Comparison of ENCODE assay signal across 8 cellular contexts in genomic region chr3:5188419-5189405, GRCh38. TPM values are rescaled to one million over a fixed set of nuclear protein-coding genes. Genes with fewer than 3 reads are reported as not detected.
A peak's percentile ranks its signal among the peaks of the same experiment; 100 is the strongest.
DNase-seq lines count a peak whose midpoint lies in the region; ATAC-seq and TF ChIP-seq lines count a peak whose summit lies in the region.

No MANE protein-coding gene starts in this region.

- TF ChIP-seq POLR2A in breast epithelium (IDR thresholded peaks at IDR 0.05) (no peak), right lobe of liver (IDR thresholded peaks at IDR 0.05) (peak; percentile 82)

- TF ChIP-seq CTCF in breast epithelium (IDR thresholded peaks at IDR 0.05): no peak
- TF ChIP-seq CTCF in right lobe of liver (IDR thresholded peaks at IDR 0.05): peak in 1 of 4 donors; percentile 5

- H3K4me3 ChIP-seq in HUES64 (ENCODE audit: low read length): peak overlapping the region; percentile 94
- H3K4me3 ChIP-seq in breast epithelium: peak overlapping the region; percentile 93 to 99 (median 96)
- peak overlapping the region; percentile 82 to 94 (median 84) for H3K4me3 ChIP-seq in right lobe of liver

- H3K9me3 ChIP-seq in HUES64 (ENCODE audit: insufficient read depth, low read depth, low read length): no peaks in the 10 kb centered on the region
- no peaks in the 10 kb centered on the region for H3K9me3 ChIP-seq in breast epithelium
- H3K9me3 ChIP-seq in right lobe of liver: no peaks in the 10 kb centered on the region

- H3K4me1 ChIP-seq in HUES64 (ENCODE audit: insufficient read depth, low read length): peaks cover 8% of the 10 kb centered on the region
- peaks cover 0 to 4% of the 10 kb centered on the region in 2 donors for H3K4me1 ChIP-seq in breast epithelium
- H3K4me1 ChIP-seq in right lobe of liver: peaks cover 0 to 54% (median 8%) of the 10 kb centered on the region in 4 donors

- H3K36me3 Mint-ChIP-seq in T-helper 2 cell treated with Interferon-gamma antibody and Interleukin-4, amounts not matched to agents 5 μg/mL and 100 μg/mL, for 36 hours (ENCODE audit: low read depth): peaks cover 33% of the 10 kb centered on the region
- peaks cover 44 to 62% of the 10 kb centered on the region in 2 donors for H3K36me3 Mint-ChIP-seq in stimulated activated naive B cell treated with anti-CD40 and anti-IgM and Interleukin-4, amounts not matched to agents 10 μg/mL and 1 μg/mL and 100 μg/mL, for 72 hours

- H3K4me3 Mint-ChIP-seq in T-helper 2 cell treated with Interferon-gamma antibody and Interleukin-4, amounts not matched to agents 5 μg/mL and 100 μg/mL, for 36 hours: peak overlapping the region; percentile 96
- H3K4me3 Mint-ChIP-seq in stimulated activated naive B cell treated with anti-CD40 and anti-IgM and Interleukin-4, amounts not matched to agents 10 μg/mL and 1 μg/mL and 100 μg/mL, for 72 hours: peak overlapping the region; percentile 92 to 98

- DNase-seq in DMS114 treated with DMSO at 0.1 percent for 48 hours (lab: John Stamatoyannopoulos, UW; ENCODE audit: unreplicated experiment) (peak; percentile 20), breast epithelium (ENCODE audit: low spot score in 2 of 2) (no peak), right lobe of liver (peak; percentile 87 to 94 (median 91))
- peak; percentile 55 for DNase-seq in T-helper 2 cell treated with Interferon-gamma antibody and Interleukin-4, amounts not matched to agents 5 μg/mL and 100 μg/mL, for 36 hours (ENCODE audit: low spot score)
- peak; percentile 42 for DNase-seq in stimulated activated naive B cell treated with anti-CD40 and anti-IgM and Interleukin-4, amounts not matched to agents 10 μg/mL and 1 μg/mL and 100 μg/mL, for 72 hours

- 14% methylated on average over 28 of the region's 28 CpGs for WGBS in HUES64
- WGBS in right lobe of liver (ENCODE audit: insufficient coverage, low coverage, low lambda C conversion rate, missing lambda C conversion rate): 1% methylated on average over 16 of the region's 28 CpGs

- no peak overlapping the region for H3K27ac ChIP-seq in HUES64 (ENCODE audit: low read depth, low read length)
- peak overlapping the region; percentile 97 for H3K27ac ChIP-seq in breast epithelium
- peak overlapping the region; percentile 96 to 98 (median 97) for H3K27ac ChIP-seq in right lobe of liver

- no peaks in the 10 kb centered on the region for H3K27me3 Mint-ChIP-seq in T-helper 2 cell treated with Interferon-gamma antibody and Interleukin-4, amounts not matched to agents 5 μg/mL and 100 μg/mL, for 36 hours (ENCODE audit: low read depth)
- H3K27me3 Mint-ChIP-seq in stimulated activated naive B cell treated with anti-CD40 and anti-IgM and Interleukin-4, amounts not matched to agents 10 μg/mL and 1 μg/mL and 100 μg/mL, for 72 hours: no peaks in the 10 kb centered on the region

- peak overlapping the region; percentile 97 for H3K27ac Mint-ChIP-seq in T-helper 2 cell treated with Interferon-gamma antibody and Interleukin-4, amounts not matched to agents 5 μg/mL and 100 μg/mL, for 36 hours
- H3K27ac Mint-ChIP-seq in stimulated activated naive B cell treated with anti-CD40 and anti-IgM and Interleukin-4, amounts not matched to agents 10 μg/mL and 1 μg/mL and 100 μg/mL, for 72 hours: peak overlapping the region; percentile 100

- no peaks in the 10 kb centered on the region for H3K36me3 ChIP-seq in HUES64 (ENCODE audit: insufficient read depth, low read length)
- no peaks in the 10 kb centered on the region for H3K36me3 ChIP-seq in breast epithelium
- H3K36me3 ChIP-seq in right lobe of liver: peaks cover 0 to 3% (median under 1%) of the 10 kb centered on the region in 4 donors

- peak overlapping the region; percentile 93 for H3K9ac ChIP-seq in HUES64 (ENCODE audit: low read depth, low read length)

- H3K27me3 ChIP-seq in HUES64 (ENCODE audit: insufficient read depth, low read length) (peaks cover 7% of the 10 kb centered on the region; the same call in 1 of the 2 replicates), breast epithelium (no peaks in the 10 kb centered on the region), right lobe of liver (no peaks in the 10 kb centered on the region)

- no peaks in the 10 kb centered on the region for H3K9me3 Mint-ChIP-seq in T-helper 2 cell treated with Interferon-gamma antibody and Interleukin-4, amounts not matched to agents 5 μg/mL and 100 μg/mL, for 36 hours
- H3K9me3 Mint-ChIP-seq in stimulated activated naive B cell treated with anti-CD40 and anti-IgM and Interleukin-4, amounts not matched to agents 10 μg/mL and 1 μg/mL and 100 μg/mL, for 72 hours: no peaks in the 10 kb centered on the region

- intact Hi-C loops in breast epithelium (cut with DNase I; ENCODE audit: low total_unique reads) (loop anchor here (5.0 kb wide), 1 partner anchor 686 kb away; no protein-coding TSS in a partner anchor), right lobe of liver (cut with DNase I) (no loop called here)

- peak; percentile 52 to 72 (median 65) for ATAC-seq in right lobe of liver
- ATAC-seq in stimulated activated naive B cell treated with anti-CD40 and anti-IgM and Interleukin-4, amounts not matched to agents 10 μg/mL and 1 μg/mL and 100 μg/mL, for 72 hours (replicated peaks): peak; percentile 13 to 17
- no peak for ATAC-seq in HG03280 (IDR thresholded peaks at IDR 0.05; ENCODE audit: unreplicated experiment)
- no peak for ATAC-seq in HG02763 (IDR thresholded peaks at IDR 0.05; ENCODE audit: unreplicated experiment)

- peaks cover 46% of the 10 kb centered on the region for H3K4me1 Mint-ChIP-seq in T-helper 2 cell treated with Interferon-gamma antibody and Interleukin-4, amounts not matched to agents 5 μg/mL and 100 μg/mL, for 36 hours (ENCODE audit: low read depth)
- peaks cover 34 to 66% of the 10 kb centered on the region in 2 donors for H3K4me1 Mint-ChIP-seq in stimulated activated naive B cell treated with anti-CD40 and anti-IgM and Interleukin-4, amounts not matched to agents 10 μg/mL and 1 μg/mL and 100 μg/mL, for 72 hours

RNA-seq across cellular contexts. Expression of gene EDEM1, which starts 1.2 kb away (rescaled TPM):
- polyA plus RNA-seq in HUES64 (2013, experiment 1 of 2): 4.7 TPM
- 6.1 TPM for polyA plus RNA-seq in HUES64 (2013, experiment 2 of 2)
- total RNA-seq in breast epithelium (10 to 100 TPM; 34.9 to 45.8 (median 42.6) TPM), right lobe of liver (10 to 100 TPM; 40.6 to 92.7 (median 83.2) TPM)

Comparison
In these comparisons a context has a peak if more than half of its experiments do, and no peak if none do; other contexts are left out.
1. DNase-seq: peak in DMS114 treated with DMSO at 0.1 percent for 48 hours (single experiment), T-helper 2 cell treated with Interferon-gamma antibody and Interleukin-4, amounts not matched to agents 5 μg/mL and 100 μg/mL, for 36 hours (single experiment), right lobe of liver (3 of 3) and stimulated activated naive B cell treated with anti-CD40 and anti-IgM and Interleukin-4, amounts not matched to agents 10 μg/mL and 1 μg/mL and 100 μg/mL, for 72 hours (single experiment); none in breast epithelium (0 of 2).
2. ATAC-seq: peak in right lobe of liver (4 of 4) and stimulated activated naive B cell treated with anti-CD40 and anti-IgM and Interleukin-4, amounts not matched to agents 10 μg/mL and 1 μg/mL and 100 μg/mL, for 72 hours (2 of 2); none in HG03280 (single experiment) and HG02763 (single experiment).
3. Peak in every context shown above with its lines, with median percentiles within 50 percentile points of each other: H3K4me3 ChIP-seq.